Comparison of ENCODE assay signal across 10 cellular contexts in the genomic region with DNA sequence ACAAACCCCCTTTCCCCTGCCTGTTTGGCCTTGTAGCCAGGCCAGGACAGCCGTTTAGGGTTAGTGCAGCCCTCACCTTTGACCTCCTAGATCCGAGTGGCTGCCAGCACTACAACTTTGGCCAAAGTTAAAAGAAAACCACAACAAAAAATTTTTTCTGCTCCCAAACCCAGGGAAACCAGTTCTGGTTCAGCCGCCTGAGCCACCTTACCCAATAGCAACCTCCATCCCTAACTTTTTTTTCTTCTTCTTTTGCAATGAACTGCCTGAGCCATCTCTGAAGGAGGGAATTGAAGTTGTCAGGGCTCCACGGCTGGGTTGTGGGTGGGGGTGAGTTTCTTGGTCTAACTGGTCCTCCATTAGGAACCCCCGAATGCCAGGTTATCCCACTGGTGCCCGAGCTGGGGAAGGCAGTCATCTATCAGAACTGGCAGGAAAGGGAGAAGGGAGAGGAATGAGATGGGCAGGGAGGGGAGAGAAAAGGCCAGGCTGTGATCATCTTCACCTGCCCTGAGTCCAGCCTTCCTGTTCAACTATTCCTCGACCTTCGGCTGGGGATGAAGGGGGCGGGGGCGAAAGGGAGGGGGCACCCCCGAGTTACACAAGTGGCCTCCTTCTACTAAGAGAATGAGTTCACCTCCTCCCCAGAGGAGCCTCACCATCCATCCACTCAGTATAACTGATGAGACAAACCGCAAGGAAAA. TPM values are rescaled to one million over a fixed set of nuclear protein-coding genes. Genes with fewer than 3 reads are reported as not detected.
DNase-seq lines count a peak whose midpoint lies in the region; ATAC-seq and TF ChIP-seq lines count a peak whose summit lies in the region.
"Had no signal": no experiment of that assay in that cellular context is flagged by ENCODE, and none has a peak within 500 bp of the region (broad histone marks: within the 10 kb centered on the region; RNA-seq: fewer than 3 reads in every experiment).

No MANE protein-coding gene starts in this region.

- intact Hi-C loops in esophagus squamous epithelium (cut with DNase I), result no loop called here

- H3K9me3 ChIP-seq in esophagus squamous epithelium (no peaks in the 10 kb centered on the region), mucosa of stomach (ENCODE audit: control insufficient read depth, low read length) (no peaks in the 10 kb centered on the region), upper lobe of left lung (no peaks in the 10 kb centered on the region)

- H3K27ac ChIP-seq in esophagus squamous epithelium (peak overlapping the region; percentile 67 to 97 (median 94)), upper lobe of left lung (peak overlapping the region; percentile 48 to 93 (median 91))

- TF ChIP-seq EP300 in upper lobe of left lung (IDR thresholded peaks at IDR 0.05), result no peak

- no peaks in the 10 kb centered on the region for H3K9me3 Mint-ChIP-seq in WTC11

- TF ChIP-seq POLR2A in esophagus squamous epithelium (IDR thresholded peaks at IDR 0.05), result no peak
- TF ChIP-seq POLR2A in upper lobe of left lung (IDR thresholded peaks at IDR 0.05), result no peak

- H3K27ac Mint-ChIP-seq in WTC11, result no peak overlapping the region
- H3K27ac Mint-ChIP-seq: activated naive CD8-positive, alpha-beta T cell had no signal

- peaks cover 0 to 91% (median 8%) of the 10 kb centered on the region in 4 donors for H3K27me3 ChIP-seq in esophagus squamous epithelium
- peaks cover 65% of the 10 kb centered on the region for H3K27me3 ChIP-seq in mucosa of stomach (ENCODE audit: control insufficient read depth, insufficient read depth, low read length)
- peaks cover 0 to 22% (median 2%) of the 10 kb centered on the region in 4 donors for H3K27me3 ChIP-seq in upper lobe of left lung

- TF ChIP-seq CTCF in WTC11 (IDR thresholded peaks at IDR 0.05) (no peak), esophagus squamous epithelium (IDR thresholded peaks at IDR 0.05) (no peak), upper lobe of left lung (IDR thresholded peaks at IDR 0.05) (no peak)

- H3K4me3 Mint-ChIP-seq in WTC11, result 0 out of 2 replicates have a peak overlapping the region, but pooled peaks have one; percentile 22
- H3K4me3 Mint-ChIP-seq: activated naive CD8-positive, alpha-beta T cell had no signal

- H3K36me3 ChIP-seq in esophagus squamous epithelium (no peaks in the 10 kb centered on the region), mucosa of stomach (ENCODE audit: control insufficient read depth, insufficient read depth, low read length) (no peaks in the 10 kb centered on the region), upper lobe of left lung (no peaks in the 10 kb centered on the region)

- H3K4me1 Mint-ChIP-seq in WTC11, result peaks cover 69% of the 10 kb centered on the region

- H3K4me1 ChIP-seq in esophagus squamous epithelium, result peaks cover 6 to 65% (median 11%) of the 10 kb centered on the region in 3 donors
- peaks cover 3% of the 10 kb centered on the region for H3K4me1 ChIP-seq in mucosa of stomach (ENCODE audit: control insufficient read depth, insufficient read depth, low read length)
- peaks cover 0 to 27% (median 9%) of the 10 kb centered on the region in 4 donors for H3K4me1 ChIP-seq in upper lobe of left lung

- ATAC-seq in WTC11 (no peak), upper lobe of left lung (ENCODE audit: low FRiP score in 2 of 2) (no peak)
- ATAC-seq: activated CD4-positive, CD25-positive, alpha-beta regulatory T cell treated with anti-CD3 and anti-CD28 coated beads, Interleukin-2, amount 50 U/mL, for 24 hours had no signal

- WGBS in esophagus squamous epithelium, 2 donors, result 27 to 45% methylated on average over 10 to 11 of the region's 12 CpGs
- WGBS in upper lobe of left lung, 2 donors, result 38 to 46% methylated on average over 11 to 12 of the region's 12 CpGs

- DNase-seq in WTC11 (ENCODE audit: low spot score) (no peak), esophagus squamous epithelium (lab: John Stamatoyannopoulos, UW) (no peak), upper lobe of left lung (no peak), DMS114 treated with DMSO at 0.1 percent for 48 hours (lab: John Stamatoyannopoulos, UW; ENCODE audit: unreplicated experiment) (no peak), T-helper 9 cell (no peak), SW480 (ENCODE audit: low spot score) (no peak)
- DNase-seq in stimulated activated CD4-positive, alpha-beta T cell treated with anti-CD3 and anti-CD28 coated beads, Interleukin-2, amount 100 ng/mL, for 24 hours, result no peak

- POLR2A ChIA-PET in WTC11 (lab: Charles Lee), result no interaction called here

- peaks cover 100% of the 10 kb centered on the region for H3K27me3 Mint-ChIP-seq in WTC11 (ENCODE audit: low read depth)

- H3K36me3 Mint-ChIP-seq in WTC11, result no peaks in the 10 kb centered on the region
- H3K36me3 Mint-ChIP-seq: activated naive CD8-positive, alpha-beta T cell had no signal

- H3K9ac ChIP-seq in mucosa of stomach (ENCODE audit: low read length), result peak overlapping the region; percentile 29

- CTCF ChIA-PET in WTC11 (lab: Charles Lee), result no interaction called here

- H3K4me3 ChIP-seq in esophagus squamous epithelium (peak overlapping the region in 3 of 4 donors; percentile 72 to 92 (median 73)), mucosa of stomach (ENCODE audit: low read length) (no peak overlapping the region), upper lobe of left lung (peak overlapping the region in 2 of 4 donors; percentile 53 to 55)

TF ChIP-seq in WTC11, 78 proteins besides CTCF, POLR2A, EP300 and RAD21:
- TF ChIP-seq, protein P1, sequence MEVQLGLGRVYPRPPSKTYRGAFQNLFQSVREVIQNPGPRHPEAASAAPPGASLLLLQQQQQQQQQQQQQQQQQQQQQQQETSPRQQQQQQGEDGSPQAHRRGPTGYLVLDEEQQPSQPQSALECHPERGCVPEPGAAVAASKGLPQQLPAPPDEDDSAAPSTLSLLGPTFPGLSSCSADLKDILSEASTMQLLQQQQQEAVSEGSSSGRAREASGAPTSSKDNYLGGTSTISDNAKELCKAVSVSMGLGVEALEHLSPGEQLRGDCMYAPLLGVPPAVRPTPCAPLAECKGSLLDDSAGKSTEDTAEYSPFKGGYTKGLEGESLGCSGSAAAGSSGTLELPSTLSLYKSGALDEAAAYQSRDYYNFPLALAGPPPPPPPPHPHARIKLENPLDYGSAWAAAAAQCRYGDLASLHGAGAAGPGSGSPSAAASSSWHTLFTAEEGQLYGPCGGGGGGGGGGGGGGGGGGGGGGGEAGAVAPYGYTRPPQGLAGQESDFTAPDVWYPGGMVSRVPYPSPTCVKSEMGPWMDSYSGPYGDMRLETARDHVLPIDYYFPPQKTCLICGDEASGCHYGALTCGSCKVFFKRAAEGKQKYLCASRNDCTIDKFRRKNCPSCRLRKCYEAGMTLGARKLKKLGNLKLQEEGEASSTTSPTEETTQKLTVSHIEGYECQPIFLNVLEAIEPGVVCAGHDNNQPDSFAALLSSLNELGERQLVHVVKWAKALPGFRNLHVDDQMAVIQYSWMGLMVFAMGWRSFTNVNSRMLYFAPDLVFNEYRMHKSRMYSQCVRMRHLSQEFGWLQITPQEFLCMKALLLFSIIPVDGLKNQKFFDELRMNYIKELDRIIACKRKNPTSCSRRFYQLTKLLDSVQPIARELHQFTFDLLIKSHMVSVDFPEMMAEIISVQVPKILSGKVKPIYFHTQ (CRISPR knock-in tag; IDR thresholded peaks at IDR 0.05), result no peak
- TF ChIP-seq SP1 (CRISPR knock-in tag; conservative IDR thresholded peaks at IDR 0.05), result no peak
- no peak for TF ChIP-seq ZNF121 (CRISPR knock-in tag; IDR thresholded peaks at IDR 0.05)
- TF ChIP-seq, protein P2, sequence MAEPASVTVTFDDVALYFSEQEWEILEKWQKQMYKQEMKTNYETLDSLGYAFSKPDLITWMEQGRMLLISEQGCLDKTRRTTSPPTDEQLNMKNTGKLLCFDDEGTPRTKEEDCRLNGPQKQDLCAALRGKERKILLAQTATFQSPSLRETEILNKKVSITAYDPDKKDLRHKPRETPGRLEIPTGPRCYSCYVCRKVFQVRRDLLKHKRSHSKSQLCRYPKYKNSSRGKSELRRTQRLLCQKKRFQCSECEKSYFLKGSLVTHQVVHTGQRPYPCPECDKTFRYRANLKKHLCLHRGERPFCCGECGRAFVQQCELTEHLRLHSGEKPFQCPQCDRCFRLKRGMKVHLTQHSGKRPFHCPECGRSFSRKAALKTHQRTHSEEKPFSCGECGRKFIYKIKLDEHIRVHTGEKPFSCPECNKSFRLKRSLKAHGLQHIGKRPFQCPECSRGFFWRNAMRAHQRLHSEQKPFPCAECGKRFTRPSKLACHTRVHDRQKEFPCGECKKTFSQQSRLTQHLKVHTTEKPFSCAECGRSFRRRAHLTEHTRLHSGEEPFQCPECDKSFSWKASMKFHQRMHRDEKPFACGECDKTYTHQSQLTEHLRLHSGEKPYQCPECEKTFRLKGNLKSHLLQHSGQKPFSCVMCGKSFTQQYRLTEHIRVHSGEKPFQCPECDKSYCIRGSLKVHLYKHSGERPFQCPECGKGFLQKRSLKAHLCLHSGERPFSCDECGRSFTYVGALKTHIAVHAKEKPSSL (CRISPR knock-in tag; conservative IDR thresholded peaks at IDR 0.05), result no peak
- TF ChIP-seq FOXK1 (CRISPR knock-in tag; IDR thresholded peaks at IDR 0.05), result no peak
- no peak for TF ChIP-seq TP53 (CRISPR knock-in tag; IDR thresholded peaks at IDR 0.05)
- TF ChIP-seq RORB (CRISPR knock-in tag; IDR thresholded peaks at IDR 0.05), result no peak
- TF ChIP-seq TEAD4 (CRISPR knock-in tag; IDR thresholded peaks at IDR 0.05), result no peak
- no peak for TF ChIP-seq CBFB (CRISPR knock-in tag; IDR thresholded peaks at IDR 0.05; ENCODE audit: low read depth)
TF ChIP-seq in WTC11: peak in this region for 0.

RNA-seq across cellular contexts. Expression of a gene that starts 6.2 kb away (rescaled TPM):
- 0.27 to 0.57 TPM (median 0.55 TPM) in 3 replicates for total RNA-seq in WTC11 (2021)
- 10 to 100 TPM in 1 of 4 donors, 1 to 10 TPM in 3; 3.7 to 15.6 (median 6.4) TPM for total RNA-seq in esophagus squamous epithelium
- total RNA-seq in upper lobe of left lung, result 10 to 100 TPM; 10.8 to 64.7 (median 30.1) TPM
